Comparison of ENCODE assay signal across 13 cellular contexts in the genomic region with DNA sequence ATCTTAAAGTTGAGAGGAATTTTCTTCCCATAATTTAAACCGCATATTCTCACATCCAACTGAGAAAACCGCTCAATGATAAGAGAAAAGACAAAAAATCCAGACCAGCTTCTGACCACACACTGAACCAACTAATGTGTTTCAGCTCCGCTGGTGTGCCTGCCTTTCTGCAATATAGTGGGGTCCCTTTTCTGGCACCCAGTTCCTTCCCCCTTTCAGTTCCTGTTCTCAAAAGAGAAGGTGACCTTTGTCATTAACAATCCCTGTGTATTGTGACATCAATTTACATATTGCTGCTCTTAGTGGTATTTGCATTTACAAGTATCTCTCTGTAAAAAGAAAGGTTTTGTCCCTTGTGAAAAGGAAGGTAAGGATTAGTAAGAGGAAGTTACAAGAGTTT. TPM values are rescaled to one million over a fixed set of nuclear protein-coding genes. Genes with fewer than 3 reads are reported as not detected.
A peak's percentile ranks its signal among the peaks of the same experiment; 100 is the strongest.
DNase-seq lines count a peak whose midpoint lies in the region; ATAC-seq and TF ChIP-seq lines count a peak whose summit lies in the region.
"Had no signal": no experiment of that assay in that cellular context is flagged by ENCODE, and none has a peak within 500 bp of the region (broad histone marks: within the 10 kb centered on the region; RNA-seq: fewer than 3 reads in every experiment).

No MANE protein-coding gene starts in this region.

- H3K9me3 Mint-ChIP-seq in CD14-positive monocyte (no peaks in the 10 kb centered on the region), MCF 10A (ENCODE audit: unreplicated experiment) (no peaks in the 10 kb centered on the region)

- H3K4me3 Mint-ChIP-seq in CD14-positive monocyte (peak overlapping the region; percentile 39 to 65), MCF 10A (ENCODE audit: unreplicated experiment) (no peak overlapping the region)
- H3K4me3 Mint-ChIP-seq: T-cell had no signal

- no TSS peak for BruUV-seq in MCF 10A (replicated peaks; lab: Mats Ljungman, UMichigan)

- intact Hi-C loops in CD14-positive monocyte (cut with micrococcal nuclease), result no loop called here
- intact Hi-C loops in left colon (cut with DNase I, micrococcal nuclease), result no loop called here
- intact Hi-C loops in MCF 10A (cut with micrococcal nuclease), result no loop called here

- H3K36me3 Mint-ChIP-seq in CD14-positive monocyte (peaks cover 0 to 3% of the 10 kb centered on the region in 2 donors), MCF 10A (ENCODE audit: insufficient read depth, unreplicated experiment) (no peaks in the 10 kb centered on the region)
- H3K36me3 Mint-ChIP-seq: T-cell had no signal

- peaks cover 0 to 13% (median 9%) of the 10 kb centered on the region in 3 donors for H3K27me3 Mint-ChIP-seq in CD14-positive monocyte (ENCODE audit: low read depth in 3 of 3)
- H3K27me3 Mint-ChIP-seq in MCF 10A (ENCODE audit: insufficient read depth, unreplicated experiment), result no peaks in the 10 kb centered on the region

- CTCF ChIA-PET in MCF 10A (lab: Yijun Ruan, JAX), result interaction anchor here (0.6 to 1.1 kb wide), 2 partner anchors 24 to 520 kb away, joined by 3 to 4 read pairs; no protein-coding TSS in a partner anchor

- POLR2A ChIA-PET in MCF 10A (lab: Yijun Ruan, JAX), result no interaction called here

- H3K27ac Mint-ChIP-seq in CD14-positive monocyte (peak overlapping the region; percentile 52 to 94 (median 89)), MCF 10A (ENCODE audit: low read depth, unreplicated experiment) (no peak overlapping the region)
- H3K27ac Mint-ChIP-seq: T-cell had no signal

- DNase-seq in CD14-positive monocyte (ENCODE audit: low spot score) (peak; percentile 74), NOMO-1 treated with dmso at 0.1 percent for 144 hours (lab: John Stamatoyannopoulos, UW; ENCODE audit: unreplicated experiment) (peak; percentile 87), left colon (no peak), MCF 10A (ENCODE audit: unreplicated experiment) (no peak), amniotic stem cell (lab: John Stamatoyannopoulos, UW) (no peak)
- DNase-seq: activated CD8-positive, alpha-beta memory T cell treated with anti-CD3 and anti-CD28 coated beads, Interleukin-2, amount 50 U/mL, for 48 hours; NCI-H1694 treated with DMSO at 0.1 percent for 48 hours had no signal

- peak; percentile 97 for ATAC-seq in GM19395 (IDR thresholded peaks at IDR 0.05; ENCODE audit: unreplicated experiment)
- peak; percentile 63 for ATAC-seq in HG02970 (IDR thresholded peaks at IDR 0.05; ENCODE audit: low FRiP score, unreplicated experiment)
- ATAC-seq in HG03097 (IDR thresholded peaks at IDR 0.05; ENCODE audit: low FRiP score, unreplicated experiment), result no peak
- ATAC-seq in left colon, result no peak
- ATAC-seq: T-cell had no signal

- H3K4me1 Mint-ChIP-seq in CD14-positive monocyte (peaks cover 45% of the 10 kb centered on the region), MCF 10A (ENCODE audit: insufficient read depth, unreplicated experiment) (no peaks in the 10 kb centered on the region)
- H3K4me1 Mint-ChIP-seq: T-cell had no signal

- no peak for TF ChIP-seq CTCF in CD14-positive monocyte (IDR thresholded peaks at IDR 0.05)
- no peak for TF ChIP-seq CTCF in MCF 10A (IDR thresholded peaks at IDR 0.05; ENCODE audit: unreplicated experiment)

RNA-seq across cellular contexts. Expression of a gene that starts 1.3 kb away (rescaled TPM):
- polyA plus RNA-seq in CD14-positive monocyte, result 1 to 10 TPM in 1 of 2 donors, under 1 TPM in 1; 0.85 to 2.0 TPM
- total RNA-seq in left colon (not detected), MCF 10A (2022) (not detected in 2 replicates)
- total RNA-seq: A673, lung microvascular endothelial cell, T-cell had no signal

Comparison
In these comparisons a context has a peak if more than half of its experiments do, and no peak if none do; other contexts are left out.
1. DNase-seq: peak in CD14-positive monocyte (single experiment) and NOMO-1 treated with dmso at 0.1 percent for 144 hours (single experiment); none in left colon (0 of 2), MCF 10A (single experiment) and amniotic stem cell (single experiment).
2. ATAC-seq: peak in GM19395 (single experiment) and HG02970 (single experiment); none in HG03097 (single experiment) and left colon (single experiment).